Comparison of ENCODE assay signal across 2 cellular contexts in the genomic region with DNA sequence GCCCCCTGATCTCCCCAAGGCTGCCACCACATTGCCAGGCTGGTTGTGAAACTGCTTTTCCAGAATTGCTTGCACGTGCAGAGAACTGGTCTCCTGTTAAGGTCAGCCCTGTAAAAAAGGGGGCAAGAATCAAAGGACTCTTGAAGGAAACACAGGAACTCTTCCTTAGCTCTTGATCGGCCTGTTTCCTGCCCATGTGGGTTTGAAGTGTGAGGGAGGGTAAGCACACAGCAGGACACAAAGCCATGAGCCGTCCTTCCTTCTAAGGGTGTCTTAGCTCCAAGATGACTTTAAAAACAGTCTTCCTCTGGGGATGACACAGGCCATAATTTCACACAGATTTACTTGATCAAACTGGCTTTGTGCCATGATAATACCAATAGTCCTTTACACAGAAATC.
TF ChIP-seq lines count a peak whose summit lies in the region.

No MANE protein-coding gene starts in this region.

TF ChIP-seq in IMR-90, 13 proteins besides CTCF, POLR2A, EP300 and RAD21:
- TF ChIP-seq BHLHE40 (IDR thresholded peaks at IDR 0.05; ENCODE audit: low read depth, low read length) (no peak), NFE2L2 (IDR thresholded peaks at IDR 0.05; ENCODE audit: low read depth, low read length) (no peak), RCOR1 (IDR thresholded peaks at IDR 0.05; ENCODE audit: insufficient replicate concordance, low read length) (no peak), MAFK (IDR thresholded peaks at IDR 0.05; ENCODE audit: low read depth, low read length) (no peak), CEBPB (IDR thresholded peaks at IDR 0.05; ENCODE audit: low read depth, low read length) (no peak), FOS (IDR thresholded peaks at IDR 0.05; ENCODE audit: low read depth, low read length) (no peak), MAZ (IDR thresholded peaks at IDR 0.05; ENCODE audit: borderline replicate concordance, low read depth, low read length) (no peak), RFX5 (IDR thresholded peaks at IDR 0.05; ENCODE audit: low read depth, low read length) (no peak), CHD1 (IDR thresholded peaks at IDR 0.05; ENCODE audit: low read depth, low read length) (no peak), ELK1 (IDR thresholded peaks at IDR 0.05; ENCODE audit: borderline replicate concordance, low read depth, low read length) (no peak), SMC3 (IDR thresholded peaks at IDR 0.05; ENCODE audit: low read depth, low read length) (no peak)
- TF ChIP-seq, protein P1, sequence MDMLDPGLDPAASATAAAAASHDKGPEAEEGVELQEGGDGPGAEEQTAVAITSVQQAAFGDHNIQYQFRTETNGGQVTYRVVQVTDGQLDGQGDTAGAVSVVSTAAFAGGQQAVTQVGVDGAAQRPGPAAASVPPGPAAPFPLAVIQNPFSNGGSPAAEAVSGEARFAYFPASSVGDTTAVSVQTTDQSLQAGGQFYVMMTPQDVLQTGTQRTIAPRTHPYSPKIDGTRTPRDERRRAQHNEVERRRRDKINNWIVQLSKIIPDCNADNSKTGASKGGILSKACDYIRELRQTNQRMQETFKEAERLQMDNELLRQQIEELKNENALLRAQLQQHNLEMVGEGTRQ (IDR thresholded peaks at IDR 0.05; ENCODE audit: low read depth, low read length), result no peak

TF ChIP-seq in endothelial cell of umbilical vein, 7 proteins besides CTCF, POLR2A, EP300 and RAD21:
- no peak for TF ChIP-seq MYC (IDR thresholded peaks at IDR 0.05; ENCODE audit: low read depth, low read length)
- no peak for TF ChIP-seq FOS (IDR thresholded peaks at IDR 0.05; ENCODE audit: borderline replicate concordance, insufficient read depth, low read length)
- no peak for TF ChIP-seq POLR2AphosphoS5 (IDR thresholded peaks at IDR 0.05; ENCODE audit: insufficient read depth, low read depth, low read length)
- no peak for TF ChIP-seq JUN (IDR thresholded peaks at IDR 0.05; ENCODE audit: borderline replicate concordance, insufficient read depth, insufficient read length, low read depth)
- no peak for TF ChIP-seq EZH2 (IDR thresholded peaks at IDR 0.05; ENCODE audit: borderline replicate concordance, low read depth, low read length, severe bottlenecking)
- no peak for TF ChIP-seq MAX (IDR thresholded peaks at IDR 0.05; ENCODE audit: insufficient read depth, insufficient read length)
- no peak for TF ChIP-seq GATA2 (IDR thresholded peaks at IDR 0.05; ENCODE audit: insufficient read depth, insufficient read length, low read depth, low read length)
TF ChIP-seq in endothelial cell of umbilical vein: peak in this region for 0.
